23 cellular contexts compared by ENCODE assay signal in the genomic region with DNA sequence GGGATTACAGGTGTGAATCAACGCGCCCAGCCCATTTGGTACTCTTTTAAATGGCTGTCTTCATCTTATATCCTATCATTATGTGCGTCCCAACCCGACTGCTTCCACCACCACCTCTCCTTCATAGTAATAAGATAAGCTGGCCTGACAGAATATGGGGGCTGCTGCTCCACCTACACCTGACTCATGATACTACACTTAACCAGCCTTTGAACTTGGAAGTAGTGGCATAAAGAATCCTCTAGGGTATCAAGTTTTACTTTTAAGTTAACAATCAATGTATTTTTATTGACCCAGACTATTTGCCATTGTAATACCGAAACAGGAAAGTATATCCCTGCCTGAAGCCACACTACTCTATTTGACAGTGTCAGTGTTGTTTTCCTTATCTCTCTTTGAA. TPM values are rescaled to one million over a fixed set of nuclear protein-coding genes. Genes with fewer than 3 reads are reported as not detected.
"Had no signal": no experiment of that assay in that cellular context is flagged by ENCODE, and none has a peak within 500 bp of the region (broad histone marks: within the 10 kb centered on the region; RNA-seq: fewer than 3 reads in every experiment).

No MANE protein-coding gene starts in this region.

- H3K27me3 ChIP-seq: tibial nerve, uterus had no signal

- H3K9me3 Mint-ChIP-seq: activated CD4-positive, alpha-beta memory T cell treated with anti-CD3 and anti-CD28 coated beads for 36 hours; activated naive CD8-positive, alpha-beta T cell treated with anti-CD3 and anti-CD28 coated beads, Interleukin-2, amount 10 ng/mL, durations not matched to agents 7 days and 5 days; activated T-cell treated with anti-CD3 and anti-CD28 coated beads, Interleukin-2, amount 50 U/mL, for 72 hours; dendritic cell treated with granulocyte-macrophage colony-stimulating factor and Interleukin-4, amounts not matched to agents 40 ng/mL and 50 ng/mL, for 4 days; effector memory CD8-positive, alpha-beta T cell; naive thymus-derived CD8-positive, alpha-beta T cell had no signal

- H3K4me3 ChIP-seq: tibial nerve, uterus had no signal

- H3K9me3 ChIP-seq: tibial nerve, uterus had no signal

- H3K27me3 Mint-ChIP-seq: activated CD4-positive, alpha-beta memory T cell treated with anti-CD3 and anti-CD28 coated beads for 36 hours; activated naive CD8-positive, alpha-beta T cell treated with anti-CD3 and anti-CD28 coated beads, Interleukin-2, amount 10 ng/mL, durations not matched to agents 7 days and 5 days; dendritic cell treated with granulocyte-macrophage colony-stimulating factor and Interleukin-4, amounts not matched to agents 40 ng/mL and 50 ng/mL, for 4 days; effector memory CD8-positive, alpha-beta T cell; naive thymus-derived CD8-positive, alpha-beta T cell had no signal

- H3K4me1 ChIP-seq: uterus had no signal

- ATAC-seq: activated T-cell treated with anti-CD3 and anti-CD28 coated beads, Interleukin-2, amount 50 U/mL, for 72 hours; effector memory CD8-positive, alpha-beta T cell had no signal

- H3K4me1 Mint-ChIP-seq: activated naive CD8-positive, alpha-beta T cell treated with anti-CD3 and anti-CD28 coated beads, Interleukin-2, amount 10 ng/mL, durations not matched to agents 7 days and 5 days had no signal

- DNase-seq: activated CD4-positive, alpha-beta memory T cell treated with anti-CD3 and anti-CD28 coated beads for 36 hours; activated CD4-positive, alpha-beta T cell treated with anti-CD3 and anti-CD28 coated beads for 1 hour; activated gamma-delta T cell treated with Interleukin-2 at 50 U/mL for 16 hours; activated naive CD8-positive, alpha-beta T cell treated with anti-CD3 and anti-CD28 coated beads, Interleukin-2, amount 10 ng/mL, durations not matched to agents 7 days and 5 days; activated T-cell treated with anti-CD3 and anti-CD28 coated beads, Interleukin-2, amount 50 U/mL, for 72 hours; anterior cingulate cortex; effector memory CD8-positive, alpha-beta T cell; foreskin melanocyte; kidney glomerular epithelial cell; mesenchymal stem cell; naive thymus-derived CD8-positive, alpha-beta T cell; retina; stimulated activated naive CD4-positive, alpha-beta T cell treated with Interleukin-2 at 50 U/mL for 16 hours; substantia nigra; uterus had no signal

- H3K27ac ChIP-seq: epithelial cell of prostate, tibial nerve, uterus had no signal

- H3K36me3 ChIP-seq: uterus had no signal

- H3K4me3 Mint-ChIP-seq: activated CD4-positive, alpha-beta memory T cell treated with anti-CD3 and anti-CD28 coated beads for 36 hours; activated naive CD8-positive, alpha-beta T cell treated with anti-CD3 and anti-CD28 coated beads, Interleukin-2, amount 10 ng/mL, durations not matched to agents 7 days and 5 days; activated T-cell treated with anti-CD3 and anti-CD28 coated beads, Interleukin-2, amount 50 U/mL, for 72 hours; dendritic cell treated with granulocyte-macrophage colony-stimulating factor and Interleukin-4, amounts not matched to agents 40 ng/mL and 50 ng/mL, for 4 days; effector memory CD8-positive, alpha-beta T cell; naive thymus-derived CD8-positive, alpha-beta T cell had no signal

- H3K27ac Mint-ChIP-seq: activated CD4-positive, alpha-beta memory T cell treated with anti-CD3 and anti-CD28 coated beads for 36 hours; activated naive CD8-positive, alpha-beta T cell treated with anti-CD3 and anti-CD28 coated beads, Interleukin-2, amount 10 ng/mL, durations not matched to agents 7 days and 5 days; activated T-cell treated with anti-CD3 and anti-CD28 coated beads, Interleukin-2, amount 50 U/mL, for 72 hours; dendritic cell treated with granulocyte-macrophage colony-stimulating factor and Interleukin-4, amounts not matched to agents 40 ng/mL and 50 ng/mL, for 4 days had no signal

RNA-seq across cellular contexts. Expression of gene PDZD9, which starts 18.8 kb away (rescaled TPM):
- total RNA-seq: activated CD4-positive, alpha-beta memory T cell treated with anti-CD3 and anti-CD28 coated beads for 36 hours; activated naive CD8-positive, alpha-beta T cell treated with anti-CD3 and anti-CD28 coated beads, Interleukin-2, amount 10 ng/mL, durations not matched to agents 7 days and 5 days; activated T-cell treated with anti-CD3 and anti-CD28 coated beads, Interleukin-2, amount 50 U/mL, for 72 hours; bronchial epithelial cell; cerebellum; fibroblast of lung; liver; mucosa of gallbladder; naive thymus-derived CD8-positive, alpha-beta T cell; tibial nerve; uterus had no signal
- polyA plus RNA-seq: fibroblast of lung, liver had no signal
